Comparison of ENCODE assay signal across 8 cellular contexts in the genomic region with DNA sequence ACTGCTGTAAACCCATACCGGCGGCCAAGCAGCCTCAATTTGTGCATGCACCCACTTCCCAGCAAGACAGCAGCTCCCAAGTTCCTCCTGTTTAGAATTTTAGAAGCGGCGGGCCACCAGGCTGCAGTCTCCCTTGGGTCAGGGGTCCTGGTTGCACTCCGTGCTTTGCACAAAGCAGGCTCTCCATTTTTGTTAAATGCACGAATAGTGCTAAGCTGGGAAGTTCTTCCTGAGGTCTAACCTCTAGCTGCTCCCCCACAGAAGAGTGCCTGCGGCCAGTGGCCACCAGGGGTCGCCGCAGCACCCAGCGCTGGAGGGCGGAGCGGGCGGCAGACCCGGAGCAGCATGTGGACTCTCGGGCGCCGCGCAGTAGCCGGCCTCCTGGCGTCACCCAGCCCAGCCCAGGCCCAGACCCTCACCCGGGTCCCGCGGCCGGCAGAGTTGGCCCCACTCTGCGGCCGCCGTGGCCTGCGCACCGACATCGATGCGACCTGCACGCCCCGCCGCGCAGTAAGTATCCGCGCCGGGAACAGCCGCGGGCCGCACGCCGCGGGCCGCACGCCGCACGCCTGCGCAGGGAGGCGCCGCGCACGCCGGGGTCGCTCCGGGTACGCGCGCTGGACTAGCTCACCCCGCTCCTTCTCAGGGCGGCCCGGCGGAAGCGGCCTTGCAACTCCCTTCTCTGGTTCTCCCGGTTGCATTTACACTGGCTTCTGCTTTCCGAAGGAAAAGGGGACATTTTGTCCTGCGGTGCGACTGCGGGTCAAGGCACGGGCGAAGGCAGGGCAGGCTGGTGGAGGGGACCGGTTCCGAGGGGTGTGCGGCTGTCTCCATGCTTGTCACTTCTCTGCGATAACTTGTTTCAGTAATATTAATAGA. TPM values are rescaled to one million over a fixed set of nuclear protein-coding genes. Genes with fewer than 3 reads are reported as not detected.
DNase-seq lines count a peak whose midpoint lies in the region; ATAC-seq and TF ChIP-seq lines count a peak whose summit lies in the region.

A gene (plus strand): TSS at position 315 of the 879 bp plus-strand sequence. CDS start 31 bp downstream, at position 346.

- DNase-seq in CD4-positive, CD25-positive, alpha-beta regulatory T cell = peak; percentile 67 to 87 (median 80)
- peak; percentile 4 for DNase-seq in NK-92 (lab: John Stamatoyannopoulos, UW; ENCODE audit: unreplicated experiment)
- peak; percentile 86 for DNase-seq in activated CD8-positive, alpha-beta memory T cell treated with anti-CD3 and anti-CD28 coated beads, Interleukin-2, amount 10 ng/mL, durations not matched to agents 7 days and 5 days
- DNase-seq in endodermal cell = peak; percentile 93
- DNase-seq in mesothelial cell of epicardium (ENCODE audit: low spot score in 2 of 2, unreplicated experiment in 2 of 2) = peak; percentile 67 to 88
- peak; percentile 75 to 76 for DNase-seq in stimulated activated CD8-positive, alpha-beta memory T cell treated with anti-CD3 and anti-CD28 coated beads, Interleukin-15, amount 100 ng/mL, for 48 hours (ENCODE audit: low read depth in 2 of 2)

- H3K27ac ChIP-seq in CD4-positive, CD25-positive, alpha-beta regulatory T cell (ENCODE audit: insufficient read depth, low read length, poor library complexity, severe bottlenecking) = peak within 1 kb of the TSS; percentile 51
- H3K27ac ChIP-seq in endodermal cell (ENCODE audit: low read depth, low read length) = peak within 1 kb of the TSS; percentile 66

- no peaks in the 10 kb centered on the region for H3K9me3 Mint-ChIP-seq in CD4-positive, CD25-positive, alpha-beta regulatory T cell
- H3K9me3 Mint-ChIP-seq in activated CD8-positive, alpha-beta memory T cell treated with anti-CD3 and anti-CD28 coated beads, Interleukin-2, amount 10 ng/mL, durations not matched to agents 7 days and 5 days (ENCODE audit: low read depth) = no peaks in the 10 kb centered on the region
- H3K9me3 Mint-ChIP-seq in endodermal cell = peaks cover 2% of the 10 kb centered on the region
- no peaks in the 10 kb centered on the region for H3K9me3 Mint-ChIP-seq in mesothelial cell of epicardium

- no peaks in the 10 kb centered on the region for H3K27me3 Mint-ChIP-seq in CD4-positive, CD25-positive, alpha-beta regulatory T cell
- no peaks in the 10 kb centered on the region for H3K27me3 Mint-ChIP-seq in activated CD8-positive, alpha-beta memory T cell treated with anti-CD3 and anti-CD28 coated beads, Interleukin-2, amount 10 ng/mL, durations not matched to agents 7 days and 5 days
- H3K27me3 Mint-ChIP-seq in endodermal cell (ENCODE audit: insufficient read depth) = no peaks in the 10 kb centered on the region
- H3K27me3 Mint-ChIP-seq in mesothelial cell of epicardium (ENCODE audit: low read depth) = no peaks in the 10 kb centered on the region

- H3K4me1 ChIP-seq in CD4-positive, CD25-positive, alpha-beta regulatory T cell (ENCODE audit: control insufficient read depth, insufficient read depth, low read length, poor library complexity, severe bottlenecking) = peaks cover 14% of the 10 kb centered on the region
- no peaks in the 10 kb centered on the region for H3K4me1 ChIP-seq in endodermal cell (ENCODE audit: control insufficient read depth, insufficient read depth, low read length)

- H3K4me1 Mint-ChIP-seq in CD4-positive, CD25-positive, alpha-beta regulatory T cell = peaks cover 9 to 38% (median 10%) of the 10 kb centered on the region in 4 donors
- H3K4me1 Mint-ChIP-seq in activated CD8-positive, alpha-beta memory T cell treated with anti-CD3 and anti-CD28 coated beads, Interleukin-2, amount 10 ng/mL, durations not matched to agents 7 days and 5 days = peaks cover 21% of the 10 kb centered on the region
- H3K4me1 Mint-ChIP-seq in endodermal cell (peaks cover 8% of the 10 kb centered on the region), mesothelial cell of epicardium (peaks cover 11% of the 10 kb centered on the region)

- peak within 1 kb of the TSS; percentile 91 to 98 (median 96) for H3K27ac Mint-ChIP-seq in CD4-positive, CD25-positive, alpha-beta regulatory T cell
- peak within 1 kb of the TSS; percentile 86 for H3K27ac Mint-ChIP-seq in activated CD8-positive, alpha-beta memory T cell treated with anti-CD3 and anti-CD28 coated beads, Interleukin-2, amount 10 ng/mL, durations not matched to agents 7 days and 5 days
- H3K27ac Mint-ChIP-seq in endodermal cell = peak within 1 kb of the TSS; percentile 93
- peak within 1 kb of the TSS; percentile 98 for H3K27ac Mint-ChIP-seq in mesothelial cell of epicardium

- H3K9ac ChIP-seq in endodermal cell (ENCODE audit: extremely low read depth, low read length, poor library complexity, severe bottlenecking) = peak within 1 kb of the TSS; percentile 63

- H3K36me3 Mint-ChIP-seq in CD4-positive, CD25-positive, alpha-beta regulatory T cell = peaks cover 6% of the 10 kb centered on the region
- H3K36me3 Mint-ChIP-seq in activated CD8-positive, alpha-beta memory T cell treated with anti-CD3 and anti-CD28 coated beads, Interleukin-2, amount 10 ng/mL, durations not matched to agents 7 days and 5 days = no peaks in the 10 kb centered on the region
- peaks cover 8% of the 10 kb centered on the region for H3K36me3 Mint-ChIP-seq in endodermal cell (ENCODE audit: low read depth)
- no peaks in the 10 kb centered on the region for H3K36me3 Mint-ChIP-seq in mesothelial cell of epicardium

- H3K27me3 ChIP-seq in CD4-positive, CD25-positive, alpha-beta regulatory T cell (ENCODE audit: control insufficient read depth, insufficient read depth, low read length) = no peaks in the 10 kb centered on the region
- H3K27me3 ChIP-seq in endodermal cell (ENCODE audit: control insufficient read depth, insufficient read depth, low read length, poor library complexity, severe bottlenecking) = no peaks in the 10 kb centered on the region

- peak within 1 kb of the TSS; percentile 86 for H3K4me3 ChIP-seq in CD4-positive, CD25-positive, alpha-beta regulatory T cell (ENCODE audit: low read depth, low read length)
- H3K4me3 ChIP-seq in endodermal cell (ENCODE audit: low read length) = peak within 1 kb of the TSS; percentile 91

- ATAC-seq in CD4-positive, CD25-positive, alpha-beta regulatory T cell (ENCODE audit: low read depth in 2 of 2) = peak; percentile 90 to 91
- peak; percentile 95 for ATAC-seq in GM19324 (IDR thresholded peaks at IDR 0.05; ENCODE audit: low FRiP score, unreplicated experiment)
- peak; percentile 94 for ATAC-seq in HG03460 (IDR thresholded peaks at IDR 0.05; ENCODE audit: unreplicated experiment)
- peak; percentile 93 for ATAC-seq in activated CD8-positive, alpha-beta memory T cell treated with anti-CD3 and anti-CD28 coated beads, Interleukin-2, amount 10 ng/mL, durations not matched to agents 7 days and 5 days

- TF ChIP-seq CTCF in endodermal cell (conservative IDR thresholded peaks at IDR 0.05) (peak; percentile 100), mesothelial cell of epicardium (IDR thresholded peaks at IDR 0.05; ENCODE audit: unreplicated experiment) (peak; percentile 96)

- no peaks in the 10 kb centered on the region for H3K36me3 ChIP-seq in CD4-positive, CD25-positive, alpha-beta regulatory T cell (ENCODE audit: control insufficient read depth, insufficient read depth, low read length)
- H3K36me3 ChIP-seq in endodermal cell (ENCODE audit: control insufficient read depth, insufficient read depth, low read length) = peaks cover 4% of the 10 kb centered on the region

- 1 to 2% methylated on average over 7 to 74 of the region's 75 CpGs for WGBS in endodermal cell (ENCODE audit: insufficient coverage in 1 of 2, insufficient read length in 1 of 2), 2 experiments

- no peaks in the 10 kb centered on the region for H3K9me3 ChIP-seq in CD4-positive, CD25-positive, alpha-beta regulatory T cell (ENCODE audit: control insufficient read depth in 2 of 2, low read length in 2 of 2)
- no peaks in the 10 kb centered on the region for H3K9me3 ChIP-seq in endodermal cell (ENCODE audit: control insufficient read depth, low read length)

- CTCF ChIA-PET in activated CD8-positive, alpha-beta memory T cell treated with anti-CD3 and anti-CD28 coated beads, Interleukin-2, amount 10 ng/mL, durations not matched to agents 7 days and 5 days (lab: Charles Lee) = interaction anchor here (0.6 to 4.8 kb wide), 30 partner anchors 9 to 255 kb away, joined by 3 to 36 read pairs (median 5); a partner anchor contains a TSS

- H3K4me3 Mint-ChIP-seq in CD4-positive, CD25-positive, alpha-beta regulatory T cell = peak within 1 kb of the TSS; percentile 95 to 97 (median 96)
- peak within 1 kb of the TSS; percentile 88 for H3K4me3 Mint-ChIP-seq in activated CD8-positive, alpha-beta memory T cell treated with anti-CD3 and anti-CD28 coated beads, Interleukin-2, amount 10 ng/mL, durations not matched to agents 7 days and 5 days
- peak within 1 kb of the TSS; percentile 93 for H3K4me3 Mint-ChIP-seq in endodermal cell
- H3K4me3 Mint-ChIP-seq in mesothelial cell of epicardium = peak within 1 kb of the TSS; percentile 97

RNA-seq across cellular contexts. Expression of the gene that starts here (rescaled TPM):
- total RNA-seq in CD4-positive, CD25-positive, alpha-beta regulatory T cell = 15.4 TPM
- 10 to 100 TPM; 37.2 to 58.7 (median 50.0) TPM for polyA plus RNA-seq in CD4-positive, CD25-positive, alpha-beta regulatory T cell
- 10 to 100 TPM; 19.9 to 33.9 TPM for total RNA-seq in activated CD8-positive, alpha-beta memory T cell treated with anti-CD3 and anti-CD28 coated beads, Interleukin-2, amount 10 ng/mL, durations not matched to agents 7 days and 5 days
- total RNA-seq in endodermal cell (10 to 100 TPM; 33.0 to 34.1 TPM), mesothelial cell of epicardium (20.7 to 22.4 TPM (median 20.8 TPM) in 3 replicates)
- polyA plus RNA-seq in endodermal cell (2013, experiment 1 of 2) = 19.3 TPM
- 17.5 TPM for polyA plus RNA-seq in endodermal cell (2013, experiment 2 of 2)

Comparison
In these comparisons a context has a peak if more than half of its experiments do, and no peak if none do; other contexts are left out.
1. Peak in every context shown above with its lines: DNase-seq, ATAC-seq, H3K4me3 ChIP-seq and H3K27ac ChIP-seq.
2. DNase-seq: peak in every context shown above with its lines; median percentile 93 in endodermal cell; 86 in activated CD8-positive, alpha-beta memory T cell treated with anti-CD3 and anti-CD28 coated beads, Interleukin-2, amount 10 ng/mL, durations not matched to agents 7 days and 5 days; 80 in CD4-positive, CD25-positive, alpha-beta regulatory T cell; 78 in mesothelial cell of epicardium; 76 in stimulated activated CD8-positive, alpha-beta memory T cell treated with anti-CD3 and anti-CD28 coated beads, Interleukin-15, amount 100 ng/mL, for 48 hours; 4 in NK-92.